ENCODE assay signal across 10 cellular contexts in genomic region chr3:52774901-52775864, GRCh38.
A peak's percentile ranks its signal among the peaks of the same experiment; 100 is the strongest.
DNase-seq lines count a peak whose midpoint lies in the region; TF ChIP-seq lines count a peak whose summit lies in the region.
"Had no signal": no experiment of that assay in that cellular context is flagged by ENCODE, and none has a peak within 500 bp of the region (broad histone marks: within the 10 kb centered on the region; RNA-seq: fewer than 3 reads in every experiment).

No MANE protein-coding gene starts in this region.

- H3K27me3 Mint-ChIP-seq in activated naive CD4-positive, alpha-beta T cell treated with anti-CD3 and anti-CD28 coated beads, Interleukin-2, amount 10 ng/mL, durations not matched to agents 7 days and 5 days: peaks cover 36% of the 10 kb centered on the region

- no peak for TF ChIP-seq CTCF in GM13977 (IDR thresholded peaks at IDR 0.05; ENCODE audit: extremely low read depth, insufficient read depth, missing control alignments)

- peak; percentile 7 for DNase-seq in EH (ENCODE audit: low read depth)
- DNase-seq in NCI-H2029 treated with DMSO at 0.1 percent for 48 hours (lab: John Stamatoyannopoulos, UW): peak; percentile 22
- DNase-seq in ecto neural progenitor cell (ENCODE audit: low spot score): peak; percentile 38
- DNase-seq in pons (ENCODE audit: low spot score): peak; percentile 6
- no peak for DNase-seq in activated naive CD4-positive, alpha-beta T cell treated with anti-CD3 and anti-CD28 coated beads, Interleukin-2, amount 10 ng/mL, durations not matched to agents 7 days and 5 days
- no peak for DNase-seq in iPS-NIHi7 (ENCODE audit: extremely low spot score)
- DNase-seq in GM13977 (ENCODE audit: low spot score): no peak
- DNase-seq: mesenchymal stem cell, NCI-H1417 treated with DMSO at 0.1 percent for 48 hours had no signal

- H3K9me3 Mint-ChIP-seq in activated naive CD4-positive, alpha-beta T cell treated with anti-CD3 and anti-CD28 coated beads, Interleukin-2, amount 10 ng/mL, durations not matched to agents 7 days and 5 days: no peaks in the 10 kb centered on the region
- H3K9me3 Mint-ChIP-seq: T-helper 2 cell treated with Interferon-gamma antibody and Interleukin-4, amounts not matched to agents 5 μg/mL and 100 μg/mL, for 36 hours had no signal

- H3K27ac Mint-ChIP-seq in activated naive CD4-positive, alpha-beta T cell treated with anti-CD3 and anti-CD28 coated beads, Interleukin-2, amount 10 ng/mL, durations not matched to agents 7 days and 5 days: no peak overlapping the region
- H3K27ac Mint-ChIP-seq: T-helper 2 cell treated with Interferon-gamma antibody and Interleukin-4, amounts not matched to agents 5 μg/mL and 100 μg/mL, for 36 hours had no signal

- in situ Hi-C loops in GM13977 (cut with MboI; ENCODE audit: low pct_unique_long_range_greater_than_20kb, low sequenced_read_pairs, unreplicated experiment): no loop called here

- CTCF ChIA-PET in activated naive CD4-positive, alpha-beta T cell treated with anti-CD3 and anti-CD28 coated beads, Interleukin-2, amount 10 ng/mL, durations not matched to agents 7 days and 5 days (lab: Charles Lee): no interaction called here

- H3K4me1 Mint-ChIP-seq in activated naive CD4-positive, alpha-beta T cell treated with anti-CD3 and anti-CD28 coated beads, Interleukin-2, amount 10 ng/mL, durations not matched to agents 7 days and 5 days: peaks cover 14% of the 10 kb centered on the region

- no peaks in the 10 kb centered on the region for H3K36me3 Mint-ChIP-seq in activated naive CD4-positive, alpha-beta T cell treated with anti-CD3 and anti-CD28 coated beads, Interleukin-2, amount 10 ng/mL, durations not matched to agents 7 days and 5 days

- no peak overlapping the region for H3K4me3 Mint-ChIP-seq in activated naive CD4-positive, alpha-beta T cell treated with anti-CD3 and anti-CD28 coated beads, Interleukin-2, amount 10 ng/mL, durations not matched to agents 7 days and 5 days
- H3K4me3 Mint-ChIP-seq: T-helper 2 cell treated with Interferon-gamma antibody and Interleukin-4, amounts not matched to agents 5 μg/mL and 100 μg/mL, for 36 hours had no signal

Comparison
In these comparisons a context has a peak if more than half of its experiments do, and no peak if none do; other contexts are left out.
1. DNase-seq: peak in EH (single experiment), NCI-H2029 treated with DMSO at 0.1 percent for 48 hours (single experiment), ecto neural progenitor cell (single experiment) and pons (single experiment); none in activated naive CD4-positive, alpha-beta T cell treated with anti-CD3 and anti-CD28 coated beads, Interleukin-2, amount 10 ng/mL, durations not matched to agents 7 days and 5 days (single experiment), iPS-NIHi7 (single experiment) and GM13977 (single experiment).